ENCODE assay signal across 3 cellular contexts in the genomic region with DNA sequence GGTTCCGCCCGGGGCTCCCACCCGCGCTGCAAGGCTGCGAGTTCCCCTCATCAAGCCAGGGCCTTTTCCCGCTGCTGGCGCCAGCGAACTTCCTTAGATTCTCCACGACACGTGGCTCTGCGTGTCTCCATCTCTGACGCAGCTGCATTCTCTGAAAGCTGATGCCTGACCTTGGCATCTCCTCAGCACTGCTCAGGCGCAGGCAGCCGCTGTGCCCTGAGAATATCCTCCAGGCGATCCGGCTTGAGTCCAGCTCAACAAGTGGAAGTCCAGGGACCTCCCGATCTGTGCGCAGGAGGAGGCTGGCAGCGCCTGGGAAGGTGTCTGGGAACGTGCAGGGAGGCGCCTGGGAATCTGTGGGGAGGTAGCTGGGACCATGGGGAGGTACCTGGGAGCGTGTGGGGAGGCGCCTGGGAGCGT.
TF ChIP-seq lines count a peak whose summit lies in the region.

No MANE protein-coding gene starts in this region.

TF ChIP-seq in liver, 16 proteins besides CTCF, POLR2A, EP300 and RAD21 (continued from another document):
- TF ChIP-seq, protein P1, sequence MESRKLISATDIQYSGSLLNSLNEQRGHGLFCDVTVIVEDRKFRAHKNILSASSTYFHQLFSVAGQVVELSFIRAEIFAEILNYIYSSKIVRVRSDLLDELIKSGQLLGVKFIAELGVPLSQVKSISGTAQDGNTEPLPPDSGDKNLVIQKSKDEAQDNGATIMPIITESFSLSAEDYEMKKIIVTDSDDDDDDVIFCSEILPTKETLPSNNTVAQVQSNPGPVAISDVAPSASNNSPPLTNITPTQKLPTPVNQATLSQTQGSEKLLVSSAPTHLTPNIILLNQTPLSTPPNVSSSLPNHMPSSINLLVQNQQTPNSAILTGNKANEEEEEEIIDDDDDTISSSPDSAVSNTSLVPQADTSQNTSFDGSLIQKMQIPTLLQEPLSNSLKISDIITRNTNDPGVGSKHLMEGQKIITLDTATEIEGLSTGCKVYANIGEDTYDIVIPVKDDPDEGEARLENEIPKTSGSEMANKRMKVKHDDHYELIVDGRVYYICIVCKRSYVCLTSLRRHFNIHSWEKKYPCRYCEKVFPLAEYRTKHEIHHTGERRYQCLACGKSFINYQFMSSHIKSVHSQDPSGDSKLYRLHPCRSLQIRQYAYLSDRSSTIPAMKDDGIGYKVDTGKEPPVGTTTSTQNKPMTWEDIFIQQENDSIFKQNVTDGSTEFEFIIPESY (IDR thresholded peaks at IDR 0.05) = no peak
- TF ChIP-seq EGR1 (IDR thresholded peaks at IDR 0.05; ENCODE audit: low read depth in 2 of 2) = no peak
- TF ChIP-seq SP1 (IDR thresholded peaks at IDR 0.05) = peak; percentile 45

TF ChIP-seq in HepG2, 621 proteins besides CTCF, POLR2A, EP300 and RAD21 (continued from another document):
- TF ChIP-seq RARG (CRISPR knock-in tag; IDR thresholded peaks at IDR 0.05; ENCODE audit: low read depth) = no peak
- TF ChIP-seq ZBTB7A (CRISPR knock-in tag; IDR thresholded peaks at IDR 0.05) = no peak
- TF ChIP-seq ZFP90 (CRISPR knock-in tag; IDR thresholded peaks at IDR 0.05; ENCODE audit: borderline replicate concordance) = no peak
- TF ChIP-seq, protein P2, sequence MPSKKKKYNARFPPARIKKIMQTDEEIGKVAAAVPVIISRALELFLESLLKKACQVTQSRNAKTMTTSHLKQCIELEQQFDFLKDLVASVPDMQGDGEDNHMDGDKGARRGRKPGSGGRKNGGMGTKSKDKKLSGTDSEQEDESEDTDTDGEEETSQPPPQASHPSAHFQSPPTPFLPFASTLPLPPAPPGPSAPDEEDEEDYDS (CRISPR knock-in tag; IDR thresholded peaks at IDR 0.05) = no peak
- TF ChIP-seq NFIC (IDR thresholded peaks at IDR 0.05; ENCODE audit: low read length) = no peak
- TF ChIP-seq DR1 (CRISPR knock-in tag; IDR thresholded peaks at IDR 0.05) = no peak
- TF ChIP-seq GPN1 (CRISPR knock-in tag; IDR thresholded peaks at IDR 0.05; ENCODE audit: borderline replicate concordance) = no peak

TF ChIP-seq in WTC11, 78 proteins besides CTCF, POLR2A, EP300 and RAD21 (continued from another document):
- TF ChIP-seq GABPB1 (CRISPR knock-in tag; IDR thresholded peaks at IDR 0.05) = no peak
- no peak for TF ChIP-seq MYBL2 (CRISPR knock-in tag; IDR thresholded peaks at IDR 0.05)
- TF ChIP-seq, protein P3, sequence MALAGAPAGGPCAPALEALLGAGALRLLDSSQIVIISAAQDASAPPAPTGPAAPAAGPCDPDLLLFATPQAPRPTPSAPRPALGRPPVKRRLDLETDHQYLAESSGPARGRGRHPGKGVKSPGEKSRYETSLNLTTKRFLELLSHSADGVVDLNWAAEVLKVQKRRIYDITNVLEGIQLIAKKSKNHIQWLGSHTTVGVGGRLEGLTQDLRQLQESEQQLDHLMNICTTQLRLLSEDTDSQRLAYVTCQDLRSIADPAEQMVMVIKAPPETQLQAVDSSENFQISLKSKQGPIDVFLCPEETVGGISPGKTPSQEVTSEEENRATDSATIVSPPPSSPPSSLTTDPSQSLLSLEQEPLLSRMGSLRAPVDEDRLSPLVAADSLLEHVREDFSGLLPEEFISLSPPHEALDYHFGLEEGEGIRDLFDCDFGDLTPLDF (CRISPR knock-in tag; IDR thresholded peaks at IDR 0.05) = no peak
- TF ChIP-seq HMGA2 (CRISPR knock-in tag; IDR thresholded peaks at IDR 0.05) = no peak
- TF ChIP-seq CBFB (CRISPR knock-in tag; IDR thresholded peaks at IDR 0.05; ENCODE audit: low read depth) = no peak
- TF ChIP-seq, protein P4, sequence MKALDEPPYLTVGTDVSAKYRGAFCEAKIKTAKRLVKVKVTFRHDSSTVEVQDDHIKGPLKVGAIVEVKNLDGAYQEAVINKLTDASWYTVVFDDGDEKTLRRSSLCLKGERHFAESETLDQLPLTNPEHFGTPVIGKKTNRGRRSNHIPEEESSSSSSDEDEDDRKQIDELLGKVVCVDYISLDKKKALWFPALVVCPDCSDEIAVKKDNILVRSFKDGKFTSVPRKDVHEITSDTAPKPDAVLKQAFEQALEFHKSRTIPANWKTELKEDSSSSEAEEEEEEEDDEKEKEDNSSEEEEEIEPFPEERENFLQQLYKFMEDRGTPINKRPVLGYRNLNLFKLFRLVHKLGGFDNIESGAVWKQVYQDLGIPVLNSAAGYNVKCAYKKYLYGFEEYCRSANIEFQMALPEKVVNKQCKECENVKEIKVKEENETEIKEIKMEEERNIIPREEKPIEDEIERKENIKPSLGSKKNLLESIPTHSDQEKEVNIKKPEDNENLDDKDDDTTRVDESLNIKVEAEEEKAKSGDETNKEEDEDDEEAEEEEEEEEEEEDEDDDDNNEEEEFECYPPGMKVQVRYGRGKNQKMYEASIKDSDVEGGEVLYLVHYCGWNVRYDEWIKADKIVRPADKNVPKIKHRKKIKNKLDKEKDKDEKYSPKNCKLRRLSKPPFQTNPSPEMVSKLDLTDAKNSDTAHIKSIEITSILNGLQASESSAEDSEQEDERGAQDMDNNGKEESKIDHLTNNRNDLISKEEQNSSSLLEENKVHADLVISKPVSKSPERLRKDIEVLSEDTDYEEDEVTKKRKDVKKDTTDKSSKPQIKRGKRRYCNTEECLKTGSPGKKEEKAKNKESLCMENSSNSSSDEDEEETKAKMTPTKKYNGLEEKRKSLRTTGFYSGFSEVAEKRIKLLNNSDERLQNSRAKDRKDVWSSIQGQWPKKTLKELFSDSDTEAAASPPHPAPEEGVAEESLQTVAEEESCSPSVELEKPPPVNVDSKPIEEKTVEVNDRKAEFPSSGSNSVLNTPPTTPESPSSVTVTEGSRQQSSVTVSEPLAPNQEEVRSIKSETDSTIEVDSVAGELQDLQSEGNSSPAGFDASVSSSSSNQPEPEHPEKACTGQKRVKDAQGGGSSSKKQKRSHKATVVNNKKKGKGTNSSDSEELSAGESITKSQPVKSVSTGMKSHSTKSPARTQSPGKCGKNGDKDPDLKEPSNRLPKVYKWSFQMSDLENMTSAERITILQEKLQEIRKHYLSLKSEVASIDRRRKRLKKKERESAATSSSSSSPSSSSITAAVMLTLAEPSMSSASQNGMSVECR (CRISPR knock-in tag; IDR thresholded peaks at IDR 0.05; ENCODE audit: borderline replicate concordance) = no peak
- no peak for TF ChIP-seq ZNF317 (CRISPR knock-in tag; IDR thresholded peaks at IDR 0.05; ENCODE audit: borderline replicate concordance, low read depth)
- TF ChIP-seq PRRX2 (CRISPR knock-in tag; IDR thresholded peaks at IDR 0.05) = no peak
- no peak for TF ChIP-seq ZNF232 (CRISPR knock-in tag; IDR thresholded peaks at IDR 0.05)
- no peak for TF ChIP-seq SP1 (CRISPR knock-in tag; conservative IDR thresholded peaks at IDR 0.05)
- TF ChIP-seq JUN (CRISPR knock-in tag; IDR thresholded peaks at IDR 0.05) = no peak
- no peak for TF ChIP-seq SMAD3 (CRISPR knock-in tag; IDR thresholded peaks at IDR 0.05; ENCODE audit: borderline replicate concordance)
- TF ChIP-seq FOXP1 (CRISPR knock-in tag; IDR thresholded peaks at IDR 0.05; ENCODE audit: borderline replicate concordance) = no peak
- TF ChIP-seq, protein P5, sequence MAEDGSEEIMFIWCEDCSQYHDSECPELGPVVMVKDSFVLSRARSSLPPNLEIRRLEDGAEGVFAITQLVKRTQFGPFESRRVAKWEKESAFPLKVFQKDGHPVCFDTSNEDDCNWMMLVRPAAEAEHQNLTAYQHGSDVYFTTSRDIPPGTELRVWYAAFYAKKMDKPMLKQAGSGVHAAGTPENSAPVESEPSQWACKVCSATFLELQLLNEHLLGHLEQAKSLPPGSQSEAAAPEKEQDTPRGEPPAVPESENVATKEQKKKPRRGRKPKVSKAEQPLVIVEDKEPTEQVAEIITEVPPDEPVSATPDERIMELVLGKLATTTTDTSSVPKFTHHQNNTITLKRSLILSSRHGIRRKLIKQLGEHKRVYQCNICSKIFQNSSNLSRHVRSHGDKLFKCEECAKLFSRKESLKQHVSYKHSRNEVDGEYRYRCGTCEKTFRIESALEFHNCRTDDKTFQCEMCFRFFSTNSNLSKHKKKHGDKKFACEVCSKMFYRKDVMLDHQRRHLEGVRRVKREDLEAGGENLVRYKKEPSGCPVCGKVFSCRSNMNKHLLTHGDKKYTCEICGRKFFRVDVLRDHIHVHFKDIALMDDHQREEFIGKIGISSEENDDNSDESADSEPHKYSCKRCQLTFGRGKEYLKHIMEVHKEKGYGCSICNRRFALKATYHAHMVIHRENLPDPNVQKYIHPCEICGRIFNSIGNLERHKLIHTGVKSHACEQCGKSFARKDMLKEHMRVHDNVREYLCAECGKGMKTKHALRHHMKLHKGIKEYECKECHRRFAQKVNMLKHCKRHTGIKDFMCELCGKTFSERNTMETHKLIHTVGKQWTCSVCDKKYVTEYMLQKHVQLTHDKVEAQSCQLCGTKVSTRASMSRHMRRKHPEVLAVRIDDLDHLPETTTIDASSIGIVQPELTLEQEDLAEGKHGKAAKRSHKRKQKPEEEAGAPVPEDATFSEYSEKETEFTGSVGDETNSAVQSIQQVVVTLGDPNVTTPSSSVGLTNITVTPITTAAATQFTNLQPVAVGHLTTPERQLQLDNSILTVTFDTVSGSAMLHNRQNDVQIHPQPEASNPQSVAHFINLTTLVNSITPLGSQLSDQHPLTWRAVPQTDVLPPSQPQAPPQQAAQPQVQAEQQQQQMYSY (CRISPR knock-in tag; IDR thresholded peaks at IDR 0.05) = no peak
- TF ChIP-seq FOXJ3 (CRISPR knock-in tag; IDR thresholded peaks at IDR 0.05; ENCODE audit: borderline replicate concordance) = no peak
- no peak for TF ChIP-seq ELF4 (CRISPR knock-in tag; IDR thresholded peaks at IDR 0.05; ENCODE audit: low read depth)
- no peak for TF ChIP-seq GRHL2 (CRISPR knock-in tag; IDR thresholded peaks at IDR 0.05; ENCODE audit: insufficient replicate concordance, severe bottlenecking)
- no peak for TF ChIP-seq ZNF138 (CRISPR knock-in tag; conservative IDR thresholded peaks at IDR 0.05)
